ENCODE assay signal across 11 cellular contexts in genomic region chr6:6781172-6781876, GRCh38.
DNase-seq lines count a peak whose midpoint lies in the region; ATAC-seq and TF ChIP-seq lines count a peak whose summit lies in the region.
"Had no signal": no experiment of that assay in that cellular context is flagged by ENCODE, and none has a peak within 500 bp of the region (broad histone marks: within the 10 kb centered on the region; RNA-seq: fewer than 3 reads in every experiment).

No MANE protein-coding gene starts in this region.

- H3K36me3 Mint-ChIP-seq in activated T-cell treated with anti-CD3 and anti-CD28 coated beads, Interleukin-2, amount 50 U/mL, for 4 hours (ENCODE audit: insufficient read depth): no peaks in the 10 kb centered on the region

- H3K27me3 Mint-ChIP-seq in activated T-cell treated with anti-CD3 and anti-CD28 coated beads, Interleukin-2, amount 50 U/mL, for 4 hours (ENCODE audit: low read depth): peaks cover 19% of the 10 kb centered on the region
- H3K27me3 Mint-ChIP-seq: progenitor cell of endocrine pancreas had no signal

- peak; percentile 91 for ATAC-seq in omental fat pad (ENCODE audit: low FRiP score)
- no peak for ATAC-seq in activated T-cell treated with anti-CD3 and anti-CD28 coated beads, Interleukin-2, amount 50 U/mL, for 4 hours
- no peak for ATAC-seq in HG02759 (IDR thresholded peaks at IDR 0.05; ENCODE audit: unreplicated experiment)
- ATAC-seq: activated CD4-positive, CD25-positive, alpha-beta regulatory T cell treated with anti-CD3 and anti-CD28 coated beads, Interleukin-2, amount 50 U/mL, for 24 hours had no signal

- no peak overlapping the region for H3K4me3 ChIP-seq in MG63
- H3K4me3 ChIP-seq in epithelial cell of esophagus (ENCODE audit: low read length): no peak overlapping the region

- in situ Hi-C loops in Caki2 (cut with HindIII; ENCODE audit: low pct_unique_long_range_greater_than_20kb, low sequenced_read_pairs): no loop called here

- H3K36me3 ChIP-seq in MG63: no peaks in the 10 kb centered on the region

- H3K4me3 Mint-ChIP-seq in activated T-cell treated with anti-CD3 and anti-CD28 coated beads, Interleukin-2, amount 50 U/mL, for 4 hours: no peak overlapping the region

- H3K9me3 ChIP-seq in MG63: no peaks in the 10 kb centered on the region

- TF ChIP-seq CTCF in epithelial cell of esophagus (IDR thresholded peaks at IDR 0.05; ENCODE audit: insufficient read depth, low read depth, low read length, missing control alignments) (no peak), omental fat pad (IDR thresholded peaks at IDR 0.05) (no peak)

- peaks cover 6% of the 10 kb centered on the region for H3K27me3 ChIP-seq in MG63

- H3K4me1 Mint-ChIP-seq in activated T-cell treated with anti-CD3 and anti-CD28 coated beads, Interleukin-2, amount 50 U/mL, for 4 hours (ENCODE audit: low read depth): no peaks in the 10 kb centered on the region

- DNase-seq in Caki2 (ENCODE audit: low read depth) (peak; percentile 83), MG63 (peak; percentile 99), epithelial cell of esophagus (ENCODE audit: low read depth) (peak; percentile 77), omental fat pad (ENCODE audit: low spot score) (peak; percentile 39), NCI-H128 (lab: John Stamatoyannopoulos, UW; ENCODE audit: unreplicated experiment) (no peak), NCI-H774 (lab: John Stamatoyannopoulos, UW) (no peak)
- DNase-seq in activated T-cell treated with anti-CD3 and anti-CD28 coated beads, Interleukin-2, amount 50 U/mL, for 4 hours: no peak
- DNase-seq: stimulated activated naive CD4-positive, alpha-beta T cell had no signal

- peaks cover 6% of the 10 kb centered on the region for H3K9me3 Mint-ChIP-seq in activated T-cell treated with anti-CD3 and anti-CD28 coated beads, Interleukin-2, amount 50 U/mL, for 4 hours

Comparison
In these comparisons a context has a peak if more than half of its experiments do, and no peak if none do; other contexts are left out.
1. DNase-seq: peak in Caki2 (single experiment), MG63 (single experiment), epithelial cell of esophagus (single experiment) and omental fat pad (single experiment); none in activated T-cell treated with anti-CD3 and anti-CD28 coated beads, Interleukin-2, amount 50 U/mL, for 4 hours (single experiment), NCI-H128 (single experiment) and NCI-H774 (single experiment).